In genomic region chr19:49808762-49809154, GRCh38 we compare ENCODE assay signal across 8 cellular contexts. TPM values are rescaled to one million over a fixed set of nuclear protein-coding genes. Genes with fewer than 3 reads are reported as not detected.
DNase-seq lines count a peak whose midpoint lies in the region; ATAC-seq and TF ChIP-seq lines count a peak whose summit lies in the region.

No MANE protein-coding gene starts in this region.

- peak overlapping the region; percentile 75 for H3K27ac ChIP-seq in CD4-positive, CD25-positive, alpha-beta regulatory T cell (ENCODE audit: insufficient read depth, low read length, poor library complexity, severe bottlenecking)
- H3K27ac ChIP-seq in WERI-Rb-1 (peak overlapping the region; percentile 36), brain microvascular endothelial cell (no peak overlapping the region), vagina (peak overlapping the region; percentile 90)

- ATAC-seq in CD4-positive, CD25-positive, alpha-beta regulatory T cell (ENCODE audit: low read depth in 2 of 2): peak; percentile 38 to 44
- peak; percentile 79 for ATAC-seq in sciatic nerve
- ATAC-seq in HG02642 (IDR thresholded peaks at IDR 0.05; ENCODE audit: poor library complexity, unreplicated experiment): no peak

- peak; percentile 85 to 91 (median 85) for DNase-seq in CD4-positive, CD25-positive, alpha-beta regulatory T cell
- DNase-seq in MV-4-11 (lab: John Stamatoyannopoulos, UW): peak; percentile 20
- DNase-seq in WERI-Rb-1: peak; percentile 91
- peak; percentile 68 for DNase-seq in brain microvascular endothelial cell
- peak; percentile 99 for DNase-seq in sciatic nerve (ENCODE audit: low spot score)
- no peak for DNase-seq in vagina (ENCODE audit: extremely low spot score in 2 of 2)

- in situ Hi-C loops in brain microvascular endothelial cell (cut with HindIII; ENCODE audit: low pct_ligation_motif_present, low sequenced_read_pairs): no loop called here

- no peaks in the 10 kb centered on the region for H3K27me3 ChIP-seq in CD4-positive, CD25-positive, alpha-beta regulatory T cell (ENCODE audit: control insufficient read depth, insufficient read depth, low read length)
- no peaks in the 10 kb centered on the region for H3K27me3 ChIP-seq in WERI-Rb-1 (ENCODE audit: insufficient read depth, low read depth, severe bottlenecking)
- no peaks in the 10 kb centered on the region for H3K27me3 ChIP-seq in brain microvascular endothelial cell (replicated peaks)
- H3K27me3 ChIP-seq in vagina: no peaks in the 10 kb centered on the region

- peaks cover 29% of the 10 kb centered on the region for H3K4me1 ChIP-seq in CD4-positive, CD25-positive, alpha-beta regulatory T cell (ENCODE audit: control insufficient read depth, insufficient read depth, low read length, poor library complexity, severe bottlenecking)
- H3K4me1 ChIP-seq in vagina: peaks cover 32% of the 10 kb centered on the region

- peak overlapping the region; percentile 92 to 94 (median 94) for H3K4me3 Mint-ChIP-seq in CD4-positive, CD25-positive, alpha-beta regulatory T cell

- TF ChIP-seq POLR2A in vagina (IDR thresholded peaks at IDR 0.05): peak in 1 of 2 donors; percentile 47

- peak overlapping the region; percentile 26 for H3K4me3 ChIP-seq in CD4-positive, CD25-positive, alpha-beta regulatory T cell (ENCODE audit: low read depth, low read length)
- H3K4me3 ChIP-seq in WERI-Rb-1 (ENCODE audit: low read depth, low read length): peak overlapping the region; percentile 35
- H3K4me3 ChIP-seq in brain microvascular endothelial cell (ENCODE audit: low read depth, low read length): peak overlapping the region; percentile 65
- H3K4me3 ChIP-seq in iPS-11a (ENCODE audit: low read depth, low read length): peak overlapping the region; percentile 43
- H3K4me3 ChIP-seq in vagina: peak overlapping the region; percentile 66 to 92

- peak overlapping the region in 2 of 3 donors; percentile 86 to 94 for H3K27ac Mint-ChIP-seq in CD4-positive, CD25-positive, alpha-beta regulatory T cell

- no peaks in the 10 kb centered on the region for H3K9me3 ChIP-seq in CD4-positive, CD25-positive, alpha-beta regulatory T cell (ENCODE audit: control insufficient read depth in 2 of 2, low read length in 2 of 2)
- H3K9me3 ChIP-seq in WERI-Rb-1 (ENCODE audit: severe bottlenecking) (no peaks in the 10 kb centered on the region), vagina (no peaks in the 10 kb centered on the region)

- H3K4me1 Mint-ChIP-seq in CD4-positive, CD25-positive, alpha-beta regulatory T cell: peaks cover 5 to 42% (median 16%) of the 10 kb centered on the region in 4 donors

- peaks cover 4% of the 10 kb centered on the region for H3K36me3 ChIP-seq in CD4-positive, CD25-positive, alpha-beta regulatory T cell (ENCODE audit: control insufficient read depth, insufficient read depth, low read length)
- H3K36me3 ChIP-seq in WERI-Rb-1: peaks cover 33% of the 10 kb centered on the region
- H3K36me3 ChIP-seq in brain microvascular endothelial cell (replicated peaks): peaks cover 27% of the 10 kb centered on the region
- peaks cover 0 to 18% of the 10 kb centered on the region in 2 donors for H3K36me3 ChIP-seq in vagina

- TF ChIP-seq CTCF in WERI-Rb-1 (IDR thresholded peaks at IDR 0.05; ENCODE audit: low read depth, low read length): no peak
- no peak for TF ChIP-seq CTCF in brain microvascular endothelial cell (IDR thresholded peaks at IDR 0.05; ENCODE audit: low read depth, low read length, missing control alignments)
- TF ChIP-seq CTCF in vagina (IDR thresholded peaks at IDR 0.05): no peak

- no peaks in the 10 kb centered on the region for H3K9me3 Mint-ChIP-seq in CD4-positive, CD25-positive, alpha-beta regulatory T cell

- intact Hi-C loops in sciatic nerve (cut with DNase I): no loop called here
- intact Hi-C loops in vagina (cut with DNase I): loop anchor here (5.0 kb wide), 1 partner anchor 41 kb away; the partner anchor contains the start of gene AP2A1

- no peaks in the 10 kb centered on the region for H3K27me3 Mint-ChIP-seq in CD4-positive, CD25-positive, alpha-beta regulatory T cell

- peaks cover 6% of the 10 kb centered on the region for H3K36me3 Mint-ChIP-seq in CD4-positive, CD25-positive, alpha-beta regulatory T cell

RNA-seq across cellular contexts. Expression of gene FUZ, which starts 4.3 kb away (rescaled TPM):
- 15.8 TPM for total RNA-seq in CD4-positive, CD25-positive, alpha-beta regulatory T cell
- 1 to 10 TPM; 4.0 to 8.4 (median 4.9) TPM for polyA plus RNA-seq in CD4-positive, CD25-positive, alpha-beta regulatory T cell
- total RNA-seq in sciatic nerve: 26.4 TPM
- 11.5 TPM for total RNA-seq in vagina

RNA-seq across cellular contexts. Expression of gene MED25, which starts 9.3 kb away (rescaled TPM):
- total RNA-seq in CD4-positive, CD25-positive, alpha-beta regulatory T cell: 67.9 TPM
- polyA plus RNA-seq in CD4-positive, CD25-positive, alpha-beta regulatory T cell: 10 to 100 TPM; 12.7 to 23.6 (median 19.9) TPM
- total RNA-seq in sciatic nerve: 39.7 TPM
- 25.0 TPM for total RNA-seq in vagina

RNA-seq across cellular contexts. Expression of gene AP2A1, which starts 42.0 kb away (rescaled TPM):
- 49.5 TPM for total RNA-seq in CD4-positive, CD25-positive, alpha-beta regulatory T cell
- polyA plus RNA-seq in CD4-positive, CD25-positive, alpha-beta regulatory T cell: 1 to 10 TPM; 5.2 to 7.4 (median 5.6) TPM
- total RNA-seq in sciatic nerve (74.3 TPM), vagina (80.8 TPM)

RNA-seq across cellular contexts. Expression of gene PTOV1, which starts 42.2 kb away (rescaled TPM):
- 116 TPM for total RNA-seq in CD4-positive, CD25-positive, alpha-beta regulatory T cell
- polyA plus RNA-seq in CD4-positive, CD25-positive, alpha-beta regulatory T cell: 10 to 100 TPM; 26.8 to 45.6 (median 34.2) TPM
- total RNA-seq in sciatic nerve: 143 TPM
- total RNA-seq in vagina: 109 TPM

RNA-seq across cellular contexts. Expression of gene TSKS, which starts 45.7 kb away (rescaled TPM):
- total RNA-seq in CD4-positive, CD25-positive, alpha-beta regulatory T cell: not detected
- under 1 TPM; 0.41 to 0.77 (median 0.45) TPM for polyA plus RNA-seq in CD4-positive, CD25-positive, alpha-beta regulatory T cell
- total RNA-seq in sciatic nerve (0.85 TPM), vagina (1.2 TPM)

Comparison
In these comparisons a context has a peak if more than half of its experiments do, and no peak if none do; other contexts are left out.
1. DNase-seq: peak in CD4-positive, CD25-positive, alpha-beta regulatory T cell (3 of 3), MV-4-11 (single experiment), WERI-Rb-1 (single experiment), brain microvascular endothelial cell (single experiment) and sciatic nerve (single experiment); none in vagina (0 of 2).
2. H3K4me3 ChIP-seq: peak in every context shown above with its lines; median percentile 79 in vagina; 65 in brain microvascular endothelial cell; 43 in iPS-11a; 35 in WERI-Rb-1; 26 in CD4-positive, CD25-positive, alpha-beta regulatory T cell.